1 cellular context compared by ENCODE assay signal in the genomic region with DNA sequence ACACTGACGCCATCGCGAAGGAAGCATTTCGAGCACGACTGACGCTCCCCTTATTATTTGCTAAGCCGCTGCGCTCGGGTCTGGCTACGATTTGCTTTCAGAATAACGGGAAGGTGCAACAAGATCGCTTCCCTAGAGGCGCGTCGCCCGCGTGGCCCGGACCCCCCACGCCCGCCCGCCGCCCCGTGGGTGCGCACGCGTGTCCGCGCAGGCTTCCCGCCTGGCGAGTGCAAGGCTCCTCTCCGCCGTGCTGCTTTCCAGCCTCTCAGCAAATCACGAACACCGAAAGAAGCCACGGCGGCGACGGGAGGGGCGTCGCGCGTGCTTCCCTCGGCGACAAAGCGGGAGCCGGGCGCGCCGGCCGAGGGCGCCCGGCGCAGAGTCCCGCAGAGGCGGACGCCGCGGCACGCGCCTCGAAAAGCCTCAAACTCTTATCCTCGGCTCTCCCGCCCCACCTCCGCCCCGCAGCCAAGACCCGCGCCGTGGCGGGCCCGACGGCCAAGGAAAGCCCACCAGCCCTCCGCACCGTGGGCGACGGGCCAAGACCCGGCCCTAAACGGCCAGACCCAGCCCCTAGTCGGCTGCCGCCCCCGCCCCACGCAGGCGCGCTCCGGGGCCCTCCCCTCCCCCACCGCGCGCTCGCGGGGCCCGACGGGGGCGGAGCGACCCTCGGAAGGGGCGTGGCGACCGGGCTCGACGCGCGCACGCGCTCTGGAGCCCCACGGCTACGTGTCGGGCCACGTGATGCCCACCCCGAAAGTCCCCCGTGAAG.
TF ChIP-seq lines count a peak whose summit lies in the region.

No MANE protein-coding gene starts in this region.

TF ChIP-seq in HepG2, 621 proteins besides CTCF, POLR2A, EP300 and RAD21 (continued from another document and continues in another):
- TF ChIP-seq, protein P1, sequence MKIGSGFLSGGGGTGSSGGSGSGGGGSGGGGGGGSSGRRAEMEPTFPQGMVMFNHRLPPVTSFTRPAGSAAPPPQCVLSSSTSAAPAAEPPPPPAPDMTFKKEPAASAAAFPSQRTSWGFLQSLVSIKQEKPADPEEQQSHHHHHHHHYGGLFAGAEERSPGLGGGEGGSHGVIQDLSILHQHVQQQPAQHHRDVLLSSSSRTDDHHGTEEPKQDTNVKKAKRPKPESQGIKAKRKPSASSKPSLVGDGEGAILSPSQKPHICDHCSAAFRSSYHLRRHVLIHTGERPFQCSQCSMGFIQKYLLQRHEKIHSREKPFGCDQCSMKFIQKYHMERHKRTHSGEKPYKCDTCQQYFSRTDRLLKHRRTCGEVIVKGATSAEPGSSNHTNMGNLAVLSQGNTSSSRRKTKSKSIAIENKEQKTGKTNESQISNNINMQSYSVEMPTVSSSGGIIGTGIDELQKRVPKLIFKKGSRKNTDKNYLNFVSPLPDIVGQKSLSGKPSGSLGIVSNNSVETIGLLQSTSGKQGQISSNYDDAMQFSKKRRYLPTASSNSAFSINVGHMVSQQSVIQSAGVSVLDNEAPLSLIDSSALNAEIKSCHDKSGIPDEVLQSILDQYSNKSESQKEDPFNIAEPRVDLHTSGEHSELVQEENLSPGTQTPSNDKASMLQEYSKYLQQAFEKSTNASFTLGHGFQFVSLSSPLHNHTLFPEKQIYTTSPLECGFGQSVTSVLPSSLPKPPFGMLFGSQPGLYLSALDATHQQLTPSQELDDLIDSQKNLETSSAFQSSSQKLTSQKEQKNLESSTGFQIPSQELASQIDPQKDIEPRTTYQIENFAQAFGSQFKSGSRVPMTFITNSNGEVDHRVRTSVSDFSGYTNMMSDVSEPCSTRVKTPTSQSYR (CRISPR knock-in tag; IDR thresholded peaks at IDR 0.05; ENCODE audit: borderline replicate concordance) = peak; percentile 98
- TF ChIP-seq CHD2 (IDR thresholded peaks at IDR 0.05; ENCODE audit: low read depth, low read length) (peak; percentile 77), CCAR2 (optimal IDR thresholded peaks at IDR 0.05; ENCODE audit: low read depth, low read length) (no peak), ZNF891 (CRISPR knock-in tag; IDR thresholded peaks at IDR 0.05) (peak; percentile 93; the same call in 1 of the 2 replicates), RXRB (CRISPR knock-in tag; IDR thresholded peaks at IDR 0.05; ENCODE audit: borderline replicate concordance) (peak; percentile 23; the same call in 1 of the 2 replicates), NRL (CRISPR knock-in tag; IDR thresholded peaks at IDR 0.05; ENCODE audit: borderline replicate concordance) (peak; percentile 73; the same call in 1 of the 2 replicates), NFE2L2 (IDR thresholded peaks at IDR 0.05; ENCODE audit: low read length) (no peak), ZNF841 (CRISPR knock-in tag; IDR thresholded peaks at IDR 0.05; ENCODE audit: borderline replicate concordance) (no peak), ELF3 (CRISPR knock-in tag; IDR thresholded peaks at IDR 0.05) (no peak; the same call in none of the 2 replicates), ZSCAN29 (CRISPR knock-in tag; conservative IDR thresholded peaks at IDR 0.05) (peak; percentile 77; the same call in 1 of the 2 replicates), ZNF138 (CRISPR knock-in tag; IDR thresholded peaks at IDR 0.05; ENCODE audit: low read depth) (no peak)
- TF ChIP-seq, protein P2, sequence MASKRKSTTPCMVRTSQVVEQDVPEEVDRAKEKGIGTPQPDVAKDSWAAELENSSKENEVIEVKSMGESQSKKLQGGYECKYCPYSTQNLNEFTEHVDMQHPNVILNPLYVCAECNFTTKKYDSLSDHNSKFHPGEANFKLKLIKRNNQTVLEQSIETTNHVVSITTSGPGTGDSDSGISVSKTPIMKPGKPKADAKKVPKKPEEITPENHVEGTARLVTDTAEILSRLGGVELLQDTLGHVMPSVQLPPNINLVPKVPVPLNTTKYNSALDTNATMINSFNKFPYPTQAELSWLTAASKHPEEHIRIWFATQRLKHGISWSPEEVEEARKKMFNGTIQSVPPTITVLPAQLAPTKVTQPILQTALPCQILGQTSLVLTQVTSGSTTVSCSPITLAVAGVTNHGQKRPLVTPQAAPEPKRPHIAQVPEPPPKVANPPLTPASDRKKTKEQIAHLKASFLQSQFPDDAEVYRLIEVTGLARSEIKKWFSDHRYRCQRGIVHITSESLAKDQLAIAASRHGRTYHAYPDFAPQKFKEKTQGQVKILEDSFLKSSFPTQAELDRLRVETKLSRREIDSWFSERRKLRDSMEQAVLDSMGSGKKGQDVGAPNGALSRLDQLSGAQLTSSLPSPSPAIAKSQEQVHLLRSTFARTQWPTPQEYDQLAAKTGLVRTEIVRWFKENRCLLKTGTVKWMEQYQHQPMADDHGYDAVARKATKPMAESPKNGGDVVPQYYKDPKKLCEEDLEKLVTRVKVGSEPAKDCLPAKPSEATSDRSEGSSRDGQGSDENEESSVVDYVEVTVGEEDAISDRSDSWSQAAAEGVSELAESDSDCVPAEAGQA (IDR thresholded peaks at IDR 0.05; ENCODE audit: low read depth) = peak; percentile 26; the same call in 1 of the 2 replicates
- TF ChIP-seq, protein P2 (CRISPR knock-in tag; IDR thresholded peaks at IDR 0.05; ENCODE audit: borderline replicate concordance) = peak; percentile 26; the same call in 1 of the 2 replicates
- TF ChIP-seq, protein P3, sequence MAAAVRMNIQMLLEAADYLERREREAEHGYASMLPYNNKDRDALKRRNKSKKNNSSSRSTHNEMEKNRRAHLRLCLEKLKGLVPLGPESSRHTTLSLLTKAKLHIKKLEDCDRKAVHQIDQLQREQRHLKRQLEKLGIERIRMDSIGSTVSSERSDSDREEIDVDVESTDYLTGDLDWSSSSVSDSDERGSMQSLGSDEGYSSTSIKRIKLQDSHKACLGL (CRISPR knock-in tag; IDR thresholded peaks at IDR 0.05) = peak; percentile 63
- TF ChIP-seq, protein P4, sequence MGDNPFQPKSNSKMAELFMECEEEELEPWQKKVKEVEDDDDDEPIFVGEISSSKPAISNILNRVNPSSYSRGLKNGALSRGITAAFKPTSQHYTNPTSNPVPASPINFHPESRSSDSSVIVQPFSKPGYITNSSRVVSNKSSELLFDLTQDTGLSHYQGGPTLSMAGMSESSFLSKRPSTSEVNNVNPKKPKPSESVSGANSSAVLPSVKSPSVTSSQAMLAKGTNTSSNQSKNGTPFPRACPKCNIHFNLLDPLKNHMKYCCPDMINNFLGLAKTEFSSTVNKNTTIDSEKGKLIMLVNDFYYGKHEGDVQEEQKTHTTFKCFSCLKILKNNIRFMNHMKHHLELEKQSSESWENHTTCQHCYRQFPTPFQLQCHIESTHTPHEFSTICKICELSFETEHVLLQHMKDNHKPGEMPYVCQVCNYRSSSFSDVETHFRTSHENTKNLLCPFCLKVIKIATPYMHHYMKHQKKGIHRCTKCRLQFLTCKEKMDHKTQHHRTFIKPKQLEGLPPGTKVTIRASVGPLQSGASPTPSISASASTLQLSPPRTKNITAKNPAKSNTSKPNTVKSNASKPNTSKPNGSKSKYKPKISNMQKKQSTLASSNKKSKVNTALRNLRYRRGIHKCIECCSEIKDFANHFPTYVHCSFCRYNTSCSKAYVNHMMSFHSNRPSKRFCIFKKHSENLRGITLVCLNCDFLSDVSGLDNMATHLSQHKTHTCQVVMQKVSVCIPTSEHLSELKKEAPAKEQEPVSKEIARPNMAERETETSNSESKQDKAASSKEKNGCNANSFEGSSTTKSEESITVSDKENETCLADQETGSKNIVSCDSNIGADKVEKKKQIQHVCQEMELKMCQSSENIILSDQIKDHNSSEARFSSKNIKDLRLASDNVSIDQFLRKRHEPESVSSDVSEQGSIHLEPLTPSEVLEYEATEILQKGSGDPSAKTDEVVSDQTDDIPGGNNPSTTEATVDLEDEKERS (CRISPR knock-in tag; IDR thresholded peaks at IDR 0.05) = no peak
- TF ChIP-seq, protein P5, sequence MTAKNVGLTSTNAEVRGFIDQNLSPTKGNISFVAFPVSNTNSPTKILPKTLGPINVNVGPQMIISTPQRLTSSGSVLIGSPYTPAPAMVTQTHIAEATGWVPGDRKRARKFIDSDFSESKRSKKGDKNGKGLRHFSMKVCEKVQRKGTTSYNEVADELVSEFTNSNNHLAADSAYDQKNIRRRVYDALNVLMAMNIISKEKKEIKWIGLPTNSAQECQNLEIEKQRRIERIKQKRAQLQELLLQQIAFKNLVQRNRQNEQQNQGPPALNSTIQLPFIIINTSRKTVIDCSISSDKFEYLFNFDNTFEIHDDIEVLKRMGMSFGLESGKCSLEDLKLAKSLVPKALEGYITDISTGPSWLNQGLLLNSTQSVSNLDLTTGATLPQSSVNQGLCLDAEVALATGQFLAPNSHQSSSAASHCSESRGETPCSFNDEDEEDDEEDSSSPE (CRISPR knock-in tag; IDR thresholded peaks at IDR 0.05) = peak; percentile 83; the same call in 1 of the 2 replicates
- TF ChIP-seq, protein P6, sequence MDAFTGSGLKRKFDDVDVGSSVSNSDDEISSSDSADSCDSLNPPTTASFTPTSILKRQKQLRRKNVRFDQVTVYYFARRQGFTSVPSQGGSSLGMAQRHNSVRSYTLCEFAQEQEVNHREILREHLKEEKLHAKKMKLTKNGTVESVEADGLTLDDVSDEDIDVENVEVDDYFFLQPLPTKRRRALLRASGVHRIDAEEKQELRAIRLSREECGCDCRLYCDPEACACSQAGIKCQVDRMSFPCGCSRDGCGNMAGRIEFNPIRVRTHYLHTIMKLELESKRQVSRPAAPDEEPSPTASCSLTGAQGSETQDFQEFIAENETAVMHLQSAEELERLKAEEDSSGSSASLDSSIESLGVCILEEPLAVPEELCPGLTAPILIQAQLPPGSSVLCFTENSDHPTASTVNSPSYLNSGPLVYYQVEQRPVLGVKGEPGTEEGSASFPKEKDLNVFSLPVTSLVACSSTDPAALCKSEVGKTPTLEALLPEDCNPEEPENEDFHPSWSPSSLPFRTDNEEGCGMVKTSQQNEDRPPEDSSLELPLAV (CRISPR knock-in tag; conservative IDR thresholded peaks at IDR 0.05; ENCODE audit: low read depth) = peak; percentile 88; the same call in 1 of the 2 replicates
- TF ChIP-seq, protein P7, sequence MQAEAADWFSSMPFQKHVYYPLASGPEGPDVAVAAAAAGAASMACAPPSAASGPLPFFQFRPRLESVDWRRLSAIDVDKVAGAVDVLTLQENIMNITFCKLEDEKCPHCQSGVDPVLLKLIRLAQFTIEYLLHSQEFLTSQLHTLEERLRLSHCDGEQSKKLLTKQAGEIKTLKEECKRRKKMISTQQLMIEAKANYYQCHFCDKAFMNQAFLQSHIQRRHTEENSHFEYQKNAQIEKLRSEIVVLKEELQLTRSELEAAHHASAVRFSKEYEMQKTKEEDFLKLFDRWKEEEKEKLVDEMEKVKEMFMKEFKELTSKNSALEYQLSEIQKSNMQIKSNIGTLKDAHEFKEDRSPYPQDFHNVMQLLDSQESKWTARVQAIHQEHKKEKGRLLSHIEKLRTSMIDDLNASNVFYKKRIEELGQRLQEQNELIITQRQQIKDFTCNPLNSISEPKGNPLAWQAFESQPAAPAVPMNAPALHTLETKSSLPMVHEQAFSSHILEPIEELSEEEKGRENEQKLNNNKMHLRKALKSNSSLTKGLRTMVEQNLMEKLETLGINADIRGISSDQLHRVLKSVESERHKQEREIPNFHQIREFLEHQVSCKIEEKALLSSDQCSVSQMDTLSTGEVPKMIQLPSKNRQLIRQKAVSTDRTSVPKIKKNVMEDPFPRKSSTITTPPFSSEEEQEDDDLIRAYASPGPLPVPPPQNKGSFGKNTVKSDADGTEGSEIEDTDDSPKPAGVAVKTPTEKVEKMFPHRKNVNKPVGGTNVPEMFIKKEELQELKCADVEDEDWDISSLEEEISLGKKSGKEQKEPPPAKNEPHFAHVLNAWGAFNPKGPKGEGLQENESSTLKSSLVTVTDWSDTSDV (CRISPR knock-in tag; IDR thresholded peaks at IDR 0.05) = peak; percentile 95; the same call in 1 of the 2 replicates
- TF ChIP-seq, protein P8, sequence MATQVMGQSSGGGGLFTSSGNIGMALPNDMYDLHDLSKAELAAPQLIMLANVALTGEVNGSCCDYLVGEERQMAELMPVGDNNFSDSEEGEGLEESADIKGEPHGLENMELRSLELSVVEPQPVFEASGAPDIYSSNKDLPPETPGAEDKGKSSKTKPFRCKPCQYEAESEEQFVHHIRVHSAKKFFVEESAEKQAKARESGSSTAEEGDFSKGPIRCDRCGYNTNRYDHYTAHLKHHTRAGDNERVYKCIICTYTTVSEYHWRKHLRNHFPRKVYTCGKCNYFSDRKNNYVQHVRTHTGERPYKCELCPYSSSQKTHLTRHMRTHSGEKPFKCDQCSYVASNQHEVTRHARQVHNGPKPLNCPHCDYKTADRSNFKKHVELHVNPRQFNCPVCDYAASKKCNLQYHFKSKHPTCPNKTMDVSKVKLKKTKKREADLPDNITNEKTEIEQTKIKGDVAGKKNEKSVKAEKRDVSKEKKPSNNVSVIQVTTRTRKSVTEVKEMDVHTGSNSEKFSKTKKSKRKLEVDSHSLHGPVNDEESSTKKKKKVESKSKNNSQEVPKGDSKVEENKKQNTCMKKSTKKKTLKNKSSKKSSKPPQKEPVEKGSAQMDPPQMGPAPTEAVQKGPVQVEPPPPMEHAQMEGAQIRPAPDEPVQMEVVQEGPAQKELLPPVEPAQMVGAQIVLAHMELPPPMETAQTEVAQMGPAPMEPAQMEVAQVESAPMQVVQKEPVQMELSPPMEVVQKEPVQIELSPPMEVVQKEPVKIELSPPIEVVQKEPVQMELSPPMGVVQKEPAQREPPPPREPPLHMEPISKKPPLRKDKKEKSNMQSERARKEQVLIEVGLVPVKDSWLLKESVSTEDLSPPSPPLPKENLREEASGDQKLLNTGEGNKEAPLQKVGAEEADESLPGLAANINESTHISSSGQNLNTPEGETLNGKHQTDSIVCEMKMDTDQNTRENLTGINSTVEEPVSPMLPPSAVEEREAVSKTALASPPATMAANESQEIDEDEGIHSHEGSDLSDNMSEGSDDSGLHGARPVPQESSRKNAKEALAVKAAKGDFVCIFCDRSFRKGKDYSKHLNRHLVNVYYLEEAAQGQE (IDR thresholded peaks at IDR 0.05; ENCODE audit: borderline replicate concordance in 1 of 2, low read depth in 1 of 2, low read length in 2 of 2) = no peak; a peak in 1 of 4 replicates
